ENCODE assay signal across 25 cellular contexts in genomic region chr1:18192974-18193373, GRCh38.
DNase-seq lines count a peak whose midpoint lies in the region; ATAC-seq, FAIRE-seq and TF ChIP-seq lines count a peak whose summit lies in the region.
"Had no signal": no experiment of that assay in that cellular context is flagged by ENCODE, and none has a peak within 500 bp of the region (broad histone marks: within the 10 kb centered on the region; RNA-seq: fewer than 3 reads in every experiment).

No MANE protein-coding gene starts in this region.

- H3K4me1 ChIP-seq in H1 (replicated peaks in 1 of 4; ENCODE audit: control insufficient read depth in 3 of 4, insufficient read depth in 4 of 4, low read length in 3 of 4): peaks cover 0 to 8% (median 2%) of the 10 kb centered on the region in 4 experiments; a peak in 5 of 7 replicates
- no peaks in the 10 kb centered on the region for H3K4me1 ChIP-seq in CD4-positive, alpha-beta memory T cell (ENCODE audit: insufficient read depth, low read length)
- H3K4me1 ChIP-seq: SJSA1 had no signal

- TF ChIP-seq POLR2A in H1 (IDR thresholded peaks at IDR 0.05; ENCODE audit: control extremely low read depth in 1 of 2, low read depth in 2 of 2, low read length in 2 of 2): no peak

- no peak overlapping the region for H2AK5ac ChIP-seq in H1 (ENCODE audit: low read depth, low read length)

- no peak for TF ChIP-seq RAD21 in H1 (IDR thresholded peaks at IDR 0.05 in 1 of 2, conservative IDR thresholded peaks at IDR 0.05 in 1 of 2; ENCODE audit: low read depth in 2 of 2, low read length in 2 of 2)

- no peak overlapping the region for H3K4me2 ChIP-seq in H1 (ENCODE audit: insufficient read depth in 1 of 2, low read depth in 2 of 2, low read length in 2 of 2)

- H3K27ac ChIP-seq in H1 (ENCODE audit: low read depth, low read length) (no peak overlapping the region), brain microvascular endothelial cell (no peak overlapping the region)
- H3K27ac ChIP-seq in CD4-positive, alpha-beta memory T cell (ENCODE audit: low read depth, low read length): no peak overlapping the region
- H3K27ac ChIP-seq: SJSA1 had no signal

- H2BK15ac ChIP-seq in H1 (ENCODE audit: low read length): no peak overlapping the region

- no peak overlapping the region for H3K14ac ChIP-seq in H1 (ENCODE audit: insufficient read length)

- H4K91ac ChIP-seq in H1 (replicated peaks; ENCODE audit: insufficient read length, low read length): peak overlapping the region; percentile 69

- in situ Hi-C loops in brain microvascular endothelial cell (cut with HindIII; ENCODE audit: low pct_ligation_motif_present, low sequenced_read_pairs): no loop called here

- no peak for DNase-seq in stimulated activated naive CD8-positive, alpha-beta T cell treated with anti-CD3 and anti-CD28 coated beads, Interleukin-15, amount 100 ng/mL, for 72 hours
- no peak for DNase-seq in stimulated activated naive CD8-positive, alpha-beta T cell treated with anti-CD3 and anti-CD28 coated beads, Interleukin-15, Interleukin-2, amounts not matched to agents 100 U/mL and 50 U/mL, for 24 hours
- peak; percentile 9 for DNase-seq in NCI-H69 (lab: John Stamatoyannopoulos, UW)
- DNase-seq in H1 (ENCODE audit: low read depth in 1 of 2, low spot score in 2 of 2): no peak
- DNase-seq in pons (ENCODE audit: low spot score): peak; percentile 35
- DNase-seq in brain microvascular endothelial cell: no peak
- no peak for DNase-seq in CD4-positive, alpha-beta memory T cell
- DNase-seq in left cardiac atrium: no peak
- DNase-seq: BE2C, COR-L47, HFFc6, Kasumi-1, MG63, NCI-H1092, NCI-H1436 treated with DMSO at 0.1 percent for 48 hours, NCI-H1930, NCI-H226, NCI-H510A treated with DMSO at 0.1 percent for 48 hours, NCI-H774 had no signal

- H3K4ac ChIP-seq in H1 (replicated peaks; ENCODE audit: insufficient read length, low read depth, low read length): no peak overlapping the region

- no peak overlapping the region for H4K8ac ChIP-seq in H1 (ENCODE audit: extremely low read depth, insufficient read depth, low read length)

- H3K27me3 Mint-ChIP-seq in stimulated activated naive CD8-positive, alpha-beta T cell treated with anti-CD3 and anti-CD28 coated beads, Interleukin-15, amount 100 ng/mL, for 72 hours: peaks cover 62% of the 10 kb centered on the region
- peaks cover 14 to 27% of the 10 kb centered on the region in 2 donors for H3K27me3 Mint-ChIP-seq in CD4-positive, alpha-beta memory T cell

- no peak overlapping the region for H3K56ac ChIP-seq in H1 (replicated peaks; ENCODE audit: insufficient read length, low read depth, low read length)

- H4K20me1 ChIP-seq in H1 (replicated peaks in 1 of 2; ENCODE audit: control insufficient read depth in 1 of 2, insufficient read depth in 2 of 2, low read length in 2 of 2): no peaks in the 10 kb centered on the region

- no peak overlapping the region for H3K4me3 Mint-ChIP-seq in stimulated activated naive CD8-positive, alpha-beta T cell treated with anti-CD3 and anti-CD28 coated beads, Interleukin-15, amount 100 ng/mL, for 72 hours
- H3K4me3 Mint-ChIP-seq in CD4-positive, alpha-beta memory T cell: no peak overlapping the region
- H3K4me3 Mint-ChIP-seq: HFFc6, IgD-negative memory B cell had no signal

- peak overlapping the region; percentile 25; the same call in 1 of the 2 replicates for H3K18ac ChIP-seq in H1 (ENCODE audit: extremely low read depth, low read length)

- TF ChIP-seq EP300 in H1 (IDR thresholded peaks at IDR 0.05; ENCODE audit: borderline replicate concordance in 1 of 2, low read depth in 2 of 2, low read length in 2 of 2): no peak

- H3K36me3 ChIP-seq in H1 (ENCODE audit: control insufficient read depth in 2 of 4, insufficient read depth in 4 of 4, low read length in 3 of 4) (no peaks in the 10 kb centered on the region), brain microvascular endothelial cell (replicated peaks) (no peaks in the 10 kb centered on the region)
- no peaks in the 10 kb centered on the region for H3K36me3 ChIP-seq in CD4-positive, alpha-beta memory T cell (ENCODE audit: insufficient read depth, low read length)
- H3K36me3 ChIP-seq: BE2C, MG63, SJSA1 had no signal

- H3K27me3 ChIP-seq in H1 (replicated peaks in 1 of 4; ENCODE audit: control insufficient read depth in 3 of 4, extremely low read depth in 1 of 4, insufficient read depth in 3 of 4, low read length in 3 of 4): no peaks in the 10 kb centered on the region
- no peaks in the 10 kb centered on the region for H3K27me3 ChIP-seq in brain microvascular endothelial cell (replicated peaks)
- no peaks in the 10 kb centered on the region for H3K27me3 ChIP-seq in CD4-positive, alpha-beta memory T cell (ENCODE audit: insufficient read depth, low read length)
- H3K27me3 ChIP-seq: BE2C, MG63 had no signal

- TF ChIP-seq CTCF in H1 (IDR thresholded peaks at IDR 0.05; ENCODE audit: control extremely low read depth in 1 of 3, insufficient read depth in 1 of 3, low read depth in 1 of 3, low read length in 3 of 3) (no peak), brain microvascular endothelial cell (IDR thresholded peaks at IDR 0.05; ENCODE audit: low read depth, low read length, missing control alignments) (no peak)

- H3K36me3 Mint-ChIP-seq in CD4-positive, alpha-beta memory T cell: no peaks in the 10 kb centered on the region
- H3K36me3 Mint-ChIP-seq: IgD-negative memory B cell had no signal

- intact Hi-C loops in CD4-positive, alpha-beta memory T cell (cut with micrococcal nuclease): no loop called here
- intact Hi-C loops in left cardiac atrium (cut with DNase I): no loop called here

- H2BK12ac ChIP-seq in H1 (ENCODE audit: low read depth, low read length): no peak overlapping the region

- no peak overlapping the region for H2BK120ac ChIP-seq in H1 (replicated peaks; ENCODE audit: low read depth, low read length)

- H3K9me3 Mint-ChIP-seq in stimulated activated naive CD8-positive, alpha-beta T cell treated with anti-CD3 and anti-CD28 coated beads, Interleukin-15, amount 100 ng/mL, for 72 hours: no peaks in the 10 kb centered on the region
- no peaks in the 10 kb centered on the region for H3K9me3 Mint-ChIP-seq in CD4-positive, alpha-beta memory T cell

- H3K79me2 ChIP-seq in H1 (ENCODE audit: control insufficient read depth in 1 of 2, insufficient read depth in 2 of 2, low read length in 2 of 2): no peaks in the 10 kb centered on the region

- peaks cover 3% of the 10 kb centered on the region; the same call in 1 of the 2 replicates for H3K79me1 ChIP-seq in H1 (ENCODE audit: low read depth, low read length)

- H3K27ac Mint-ChIP-seq in stimulated activated naive CD8-positive, alpha-beta T cell treated with anti-CD3 and anti-CD28 coated beads, Interleukin-15, amount 100 ng/mL, for 72 hours: peak overlapping the region; percentile 7 to 54
- H3K27ac Mint-ChIP-seq in CD4-positive, alpha-beta memory T cell: no peak overlapping the region
- H3K27ac Mint-ChIP-seq: HFFc6, IgD-negative memory B cell had no signal

- 60% methylated on average over 2 of the region's 2 CpGs; no CpG with 5 or more reads in 1 of the 2 experiments for WGBS in H1 (ENCODE audit: extremely low coverage in 1 of 2, insufficient coverage in 1 of 2, insufficient read length in 1 of 2, insufficient replicate concordance in 2 of 2, low coverage in 1 of 2, low lambda C conversion rate in 2 of 2, missing lambda C conversion rate in 1 of 2), 2 experiments

- no peaks in the 10 kb centered on the region for H3K4me1 Mint-ChIP-seq in stimulated activated naive CD8-positive, alpha-beta T cell treated with anti-CD3 and anti-CD28 coated beads, Interleukin-15, amount 100 ng/mL, for 72 hours
- no peaks in the 10 kb centered on the region for H3K4me1 Mint-ChIP-seq in CD4-positive, alpha-beta memory T cell

- no peak overlapping the region for H3K23ac ChIP-seq in H1 (ENCODE audit: insufficient read length)

- H3K9me3 ChIP-seq in H1 (ENCODE audit: insufficient read depth in 2 of 2, low read depth in 1 of 2, low read length in 1 of 2): 0 out of 4 replicates have a peak, but pooled peaks cover 0 to 3% of the 10 kb centered on the region in 2 experiments
- no peaks in the 10 kb centered on the region for H3K9me3 ChIP-seq in CD4-positive, alpha-beta memory T cell (ENCODE audit: control insufficient read depth in 1 of 2, low read length in 2 of 2)
- H3K9me3 ChIP-seq: BE2C, MG63, SJSA1 had no signal

- ATAC-seq in stimulated activated naive CD8-positive, alpha-beta T cell treated with anti-CD3 and anti-CD28 coated beads, Interleukin-15, amount 100 ng/mL, for 72 hours: no peak
- no peak for ATAC-seq in stimulated activated naive CD8-positive, alpha-beta T cell treated with anti-CD3 and anti-CD28 coated beads, Interleukin-15, Interleukin-2, amounts not matched to agents 100 U/mL and 50 U/mL, for 24 hours
- ATAC-seq in left cardiac atrium: no peak
- ATAC-seq: Panc1 had no signal

- POLR2A ChIA-PET in H1 (lab: Charles Lee; ENCODE audit: partially characterized antibody): no interaction called here
- POLR2A ChIA-PET in CD4-positive, alpha-beta memory T cell (lab: Charles Lee; ENCODE audit: partially characterized antibody): no interaction called here

- CTCF ChIA-PET in H1 (lab: Charles Lee; ENCODE audit: partially characterized antibody): no interaction called here
- CTCF ChIA-PET in CD4-positive, alpha-beta memory T cell (lab: Charles Lee; ENCODE audit: partially characterized antibody): no interaction called here

- H2BK20ac ChIP-seq in H1 (ENCODE audit: low read length): no peak overlapping the region

- H2BK5ac ChIP-seq in H1 (ENCODE audit: low read depth, low read length): peak overlapping the region; percentile 82; the same call in 1 of the 2 replicates

- no peak overlapping the region for H4K5ac ChIP-seq in H1 (ENCODE audit: insufficient read length, low read depth, low read length)

- FAIRE-seq in H1 (lab: Jason Lieb, UNC): no peak
- FAIRE-seq: A204.1, GM12892, H54 had no signal

- H2AFZ ChIP-seq in H1 (ENCODE audit: low read length): no peak overlapping the region

- H3K9ac ChIP-seq in H1 (replicated peaks in 1 of 4; ENCODE audit: extremely low read depth in 1 of 4, low read depth in 3 of 4, low read length in 3 of 4): no peak overlapping the region; a peak in 1 of 7 replicates

- H3K23me2 ChIP-seq in H1 (ENCODE audit: low read depth, low read length): no peaks in the 10 kb centered on the region

- H3K4me3 ChIP-seq in H1 (ENCODE audit: extremely low read depth in 1 of 4, insufficient read depth in 2 of 4, low read depth in 3 of 4, low read length in 4 of 4) (no peak overlapping the region), brain microvascular endothelial cell (ENCODE audit: low read depth, low read length) (no peak overlapping the region)
- H3K4me3 ChIP-seq in CD4-positive, alpha-beta memory T cell (ENCODE audit: low read length in 2 of 2): no peak overlapping the region
- H3K4me3 ChIP-seq: MG63, SJSA1 had no signal

TF ChIP-seq in H1, 55 proteins besides CTCF, POLR2A, EP300 and RAD21:
- TF ChIP-seq JUN (IDR thresholded peaks at IDR 0.05; ENCODE audit: low read depth, low read length) (no peak), SP1 (IDR thresholded peaks at IDR 0.05; ENCODE audit: low read depth, low read length) (no peak), EZH2 (IDR thresholded peaks at IDR 0.05; ENCODE audit: low read depth, low read length, severe bottlenecking) (no peak), SUZ12 (IDR thresholded peaks at IDR 0.05; ENCODE audit: low read length) (no peak)

Comparison
In these comparisons a context has a peak if more than half of its experiments do, and no peak if none do; other contexts are left out.
1. DNase-seq: peak in NCI-H69 (single experiment) and pons (single experiment); none in stimulated activated naive CD8-positive, alpha-beta T cell treated with anti-CD3 and anti-CD28 coated beads, Interleukin-15, amount 100 ng/mL, for 72 hours (0 of 2), stimulated activated naive CD8-positive, alpha-beta T cell treated with anti-CD3 and anti-CD28 coated beads, Interleukin-15, Interleukin-2, amounts not matched to agents 100 U/mL and 50 U/mL, for 24 hours (single experiment), H1 (0 of 2), brain microvascular endothelial cell (single experiment), CD4-positive, alpha-beta memory T cell (0 of 5) and left cardiac atrium (single experiment).
2. H3K27ac Mint-ChIP-seq: peak in stimulated activated naive CD8-positive, alpha-beta T cell treated with anti-CD3 and anti-CD28 coated beads, Interleukin-15, amount 100 ng/mL, for 72 hours (2 of 2); none in CD4-positive, alpha-beta memory T cell (0 of 7).